Comparison of ENCODE assay signal across 10 cellular contexts in genomic region chr10:133334495-133335237, GRCh38. TPM values are rescaled to one million over a fixed set of nuclear protein-coding genes. Genes with fewer than 3 reads are reported as not detected.
DNase-seq lines count a peak whose midpoint lies in the region; ATAC-seq and TF ChIP-seq lines count a peak whose summit lies in the region.
"Had no signal": no experiment of that assay in that cellular context is flagged by ENCODE, and none has a peak within 500 bp of the region (broad histone marks: within the 10 kb centered on the region; RNA-seq: fewer than 3 reads in every experiment).

No MANE protein-coding gene starts in this region.

- H3F3A ChIP-seq in neural cell (ENCODE audit: insufficient read depth, low read length, poor library complexity, severe bottlenecking): no peaks in the 10 kb centered on the region

- DNase-seq in CD4-positive, CD25-positive, alpha-beta regulatory T cell: no peak
- DNase-seq in RWPE2 (ENCODE audit: low spot score): no peak
- peak in 2 of 3 experiments; percentile 35 to 38 for DNase-seq in effector memory CD8-positive, alpha-beta T cell
- DNase-seq in NCI-H510A (lab: John Stamatoyannopoulos, UW): no peak
- DNase-seq in SKM-1 treated with dmso at 0.1 percent for 144 hours (lab: John Stamatoyannopoulos, UW; ENCODE audit: unreplicated experiment): no peak
- no peak for DNase-seq in cerebellar cortex (ENCODE audit: low spot score)
- DNase-seq in retina: no peak

- H2AFZ ChIP-seq in neural cell (ENCODE audit: low read depth, low read length): no peak overlapping the region

- no peaks in the 10 kb centered on the region for H3K27me3 ChIP-seq in CD4-positive, CD25-positive, alpha-beta regulatory T cell (ENCODE audit: control insufficient read depth, insufficient read depth, low read length)
- H3K27me3 ChIP-seq in RWPE2 (ENCODE audit: insufficient read depth, poor library complexity, severe bottlenecking) (peaks cover 60% of the 10 kb centered on the region), neural cell (ENCODE audit: insufficient read depth, low read depth, low read length) (peaks cover 26% of the 10 kb centered on the region)

- peaks cover 0 to 16% (median 6%) of the 10 kb centered on the region in 4 donors for H3K4me1 Mint-ChIP-seq in CD4-positive, CD25-positive, alpha-beta regulatory T cell
- peaks cover 6 to 8% of the 10 kb centered on the region in 2 donors for H3K4me1 Mint-ChIP-seq in effector memory CD8-positive, alpha-beta T cell (ENCODE audit: low read depth in 2 of 2)

- H3K4me1 ChIP-seq in CD4-positive, CD25-positive, alpha-beta regulatory T cell (ENCODE audit: control insufficient read depth, insufficient read depth, low read length, poor library complexity, severe bottlenecking): peaks cover 36% of the 10 kb centered on the region
- H3K4me1 ChIP-seq in RWPE2 (ENCODE audit: insufficient read depth, poor library complexity, severe bottlenecking): no peaks in the 10 kb centered on the region

- no peaks in the 10 kb centered on the region for H3K9me2 ChIP-seq in neural cell (ENCODE audit: insufficient read depth, low read length)

- H3K4me3 Mint-ChIP-seq in CD4-positive, CD25-positive, alpha-beta regulatory T cell: peak overlapping the region; percentile 44 to 91 (median 84)
- peak overlapping the region in 1 of 2 donors; percentile 76 for H3K4me3 Mint-ChIP-seq in effector memory CD8-positive, alpha-beta T cell

- H3K27me3 Mint-ChIP-seq in CD4-positive, CD25-positive, alpha-beta regulatory T cell: peaks cover 25% of the 10 kb centered on the region
- peaks cover 3 to 19% of the 10 kb centered on the region in 2 donors for H3K27me3 Mint-ChIP-seq in effector memory CD8-positive, alpha-beta T cell

- H3K9ac ChIP-seq in neural cell (ENCODE audit: low read length): no peak overlapping the region

- H3K9me3 ChIP-seq in CD4-positive, CD25-positive, alpha-beta regulatory T cell (ENCODE audit: control insufficient read depth in 2 of 2, low read length in 2 of 2): no peaks in the 10 kb centered on the region
- H3K9me3 ChIP-seq in RWPE2 (ENCODE audit: severe bottlenecking) (no peaks in the 10 kb centered on the region), neural cell (ENCODE audit: low read length) (peaks cover 5% of the 10 kb centered on the region)

- no peak for TF ChIP-seq CTCF in RWPE2 (IDR thresholded peaks at IDR 0.05; ENCODE audit: poor library complexity, severe bottlenecking)
- no peak for TF ChIP-seq CTCF in neural cell (IDR thresholded peaks at IDR 0.05; ENCODE audit: poor library complexity, severe bottlenecking)

- peak overlapping the region; percentile 84 for H3K27ac ChIP-seq in CD4-positive, CD25-positive, alpha-beta regulatory T cell (ENCODE audit: insufficient read depth, low read length, poor library complexity, severe bottlenecking)
- H3K27ac ChIP-seq in RWPE2 (ENCODE audit: poor library complexity, severe bottlenecking): no peak overlapping the region
- no peak overlapping the region for H3K27ac ChIP-seq in neural cell (ENCODE audit: low read length)

- no peak overlapping the region for H3K4me2 ChIP-seq in neural cell (ENCODE audit: low read length)

- H3K79me2 ChIP-seq in neural cell (replicated peaks; ENCODE audit: insufficient read depth, low read length): no peaks in the 10 kb centered on the region

- H3K36me3 Mint-ChIP-seq in CD4-positive, CD25-positive, alpha-beta regulatory T cell: no peaks in the 10 kb centered on the region
- peaks cover 16% of the 10 kb centered on the region for H3K36me3 Mint-ChIP-seq in effector memory CD8-positive, alpha-beta T cell (ENCODE audit: insufficient read depth)

- H4K20me1 ChIP-seq in neural cell (ENCODE audit: insufficient read depth): no peaks in the 10 kb centered on the region

- no peak for TF ChIP-seq RAD21 in neural cell (conservative IDR thresholded peaks at IDR 0.05)

- TF ChIP-seq EP300 in neural cell (conservative IDR thresholded peaks at IDR 0.05; ENCODE audit: poor library complexity, severe bottlenecking): no peak

- H3K27ac Mint-ChIP-seq in CD4-positive, CD25-positive, alpha-beta regulatory T cell: peak overlapping the region; percentile 32 to 96 (median 95)
- H3K27ac Mint-ChIP-seq in effector memory CD8-positive, alpha-beta T cell: peak overlapping the region; percentile 92 to 96

- H3K4me3 ChIP-seq in CD4-positive, CD25-positive, alpha-beta regulatory T cell (ENCODE audit: low read depth, low read length): no peak overlapping the region
- H3K4me3 ChIP-seq in RWPE2 (ENCODE audit: severe bottlenecking) (peak overlapping the region; percentile 26), neural cell (ENCODE audit: low read length) (peak overlapping the region; percentile 65)

- H3K9me3 Mint-ChIP-seq in CD4-positive, CD25-positive, alpha-beta regulatory T cell: no peaks in the 10 kb centered on the region
- no peaks in the 10 kb centered on the region for H3K9me3 Mint-ChIP-seq in effector memory CD8-positive, alpha-beta T cell

- H3K36me3 ChIP-seq in CD4-positive, CD25-positive, alpha-beta regulatory T cell (ENCODE audit: control insufficient read depth, insufficient read depth, low read length): no peaks in the 10 kb centered on the region
- H3K36me3 ChIP-seq in RWPE2 (ENCODE audit: low read depth): no peaks in the 10 kb centered on the region
- no peaks in the 10 kb centered on the region for H3K36me3 ChIP-seq in neural cell (ENCODE audit: insufficient read depth, low read length)

- peak in 1 of 2 donors; percentile 29 for ATAC-seq in CD4-positive, CD25-positive, alpha-beta regulatory T cell (ENCODE audit: low read depth in 2 of 2)
- peak; percentile 66 for ATAC-seq in RWPE2 (ENCODE audit: low read depth)
- peak; percentile 18 for ATAC-seq in effector memory CD8-positive, alpha-beta T cell (replicated peaks)

TF ChIP-seq in neural cell, 6 proteins besides CTCF, POLR2A, EP300 and RAD21:
- no peak for TF ChIP-seq EZH2 (IDR thresholded peaks at IDR 0.05; ENCODE audit: borderline replicate concordance, insufficient read depth, low read length, poor library complexity, severe bottlenecking)
- TF ChIP-seq TAF1 (IDR thresholded peaks at IDR 0.05; ENCODE audit: low read depth): no peak
- no peak for TF ChIP-seq SMC3 (conservative IDR thresholded peaks at IDR 0.05; ENCODE audit: poor library complexity)
- TF ChIP-seq, protein P1, sequence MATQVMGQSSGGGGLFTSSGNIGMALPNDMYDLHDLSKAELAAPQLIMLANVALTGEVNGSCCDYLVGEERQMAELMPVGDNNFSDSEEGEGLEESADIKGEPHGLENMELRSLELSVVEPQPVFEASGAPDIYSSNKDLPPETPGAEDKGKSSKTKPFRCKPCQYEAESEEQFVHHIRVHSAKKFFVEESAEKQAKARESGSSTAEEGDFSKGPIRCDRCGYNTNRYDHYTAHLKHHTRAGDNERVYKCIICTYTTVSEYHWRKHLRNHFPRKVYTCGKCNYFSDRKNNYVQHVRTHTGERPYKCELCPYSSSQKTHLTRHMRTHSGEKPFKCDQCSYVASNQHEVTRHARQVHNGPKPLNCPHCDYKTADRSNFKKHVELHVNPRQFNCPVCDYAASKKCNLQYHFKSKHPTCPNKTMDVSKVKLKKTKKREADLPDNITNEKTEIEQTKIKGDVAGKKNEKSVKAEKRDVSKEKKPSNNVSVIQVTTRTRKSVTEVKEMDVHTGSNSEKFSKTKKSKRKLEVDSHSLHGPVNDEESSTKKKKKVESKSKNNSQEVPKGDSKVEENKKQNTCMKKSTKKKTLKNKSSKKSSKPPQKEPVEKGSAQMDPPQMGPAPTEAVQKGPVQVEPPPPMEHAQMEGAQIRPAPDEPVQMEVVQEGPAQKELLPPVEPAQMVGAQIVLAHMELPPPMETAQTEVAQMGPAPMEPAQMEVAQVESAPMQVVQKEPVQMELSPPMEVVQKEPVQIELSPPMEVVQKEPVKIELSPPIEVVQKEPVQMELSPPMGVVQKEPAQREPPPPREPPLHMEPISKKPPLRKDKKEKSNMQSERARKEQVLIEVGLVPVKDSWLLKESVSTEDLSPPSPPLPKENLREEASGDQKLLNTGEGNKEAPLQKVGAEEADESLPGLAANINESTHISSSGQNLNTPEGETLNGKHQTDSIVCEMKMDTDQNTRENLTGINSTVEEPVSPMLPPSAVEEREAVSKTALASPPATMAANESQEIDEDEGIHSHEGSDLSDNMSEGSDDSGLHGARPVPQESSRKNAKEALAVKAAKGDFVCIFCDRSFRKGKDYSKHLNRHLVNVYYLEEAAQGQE (IDR thresholded peaks at IDR 0.05; ENCODE audit: borderline replicate concordance): no peak
- TF ChIP-seq POLR2AphosphoS5 (IDR thresholded peaks at IDR 0.05): no peak
- no peak for TF ChIP-seq MXI1 (conservative IDR thresholded peaks at IDR 0.05; ENCODE audit: poor library complexity, severe bottlenecking)
TF ChIP-seq in neural cell: peak in this region for 0.

RNA-seq across cellular contexts. Expression of gene CALY, which starts 2.0 kb away (rescaled TPM):
- 1.8 TPM for total RNA-seq in CD4-positive, CD25-positive, alpha-beta regulatory T cell
- 1 to 10 TPM in 2 of 4 donors, under 1 TPM in 2; 0.76 to 1.3 (median 1.00) TPM for polyA plus RNA-seq in CD4-positive, CD25-positive, alpha-beta regulatory T cell
- 3.7 and 6.8 TPM in 2 replicates for polyA plus RNA-seq in neural cell
- polyA minus RNA-seq in neural cell: 0.97 and 1.2 TPM in 2 replicates
- total RNA-seq: lower leg skin, SK-MEL-5 had no signal

RNA-seq across cellular contexts. Expression of gene PRAP1, which starts 12.5 kb away (rescaled TPM):
- total RNA-seq in CD4-positive, CD25-positive, alpha-beta regulatory T cell: not detected
- not detected for polyA plus RNA-seq in CD4-positive, CD25-positive, alpha-beta regulatory T cell
- polyA plus RNA-seq in neural cell: not detected in 2 replicates
- polyA minus RNA-seq in neural cell: not detected in 2 replicates
- total RNA-seq: lower leg skin, SK-MEL-5 had no signal

RNA-seq across cellular contexts. Expression of gene FUOM, which starts 23.2 kb away (rescaled TPM):
- 7.1 TPM for total RNA-seq in CD4-positive, CD25-positive, alpha-beta regulatory T cell
- 10 to 100 TPM; 12.3 to 21.9 (median 17.9) TPM for polyA plus RNA-seq in CD4-positive, CD25-positive, alpha-beta regulatory T cell
- polyA plus RNA-seq in neural cell: not detected in 2 replicates
- polyA minus RNA-seq in neural cell: not detected in 2 replicates

RNA-seq across cellular contexts. Expression of gene ZNF511, which starts 26.0 kb away (rescaled TPM):
- 29.1 TPM for total RNA-seq in CD4-positive, CD25-positive, alpha-beta regulatory T cell
- 10 to 100 TPM; 67.5 to 96.4 (median 78.7) TPM for polyA plus RNA-seq in CD4-positive, CD25-positive, alpha-beta regulatory T cell
- 16.8 and 17.6 TPM in 2 replicates for polyA plus RNA-seq in neural cell
- 10.9 and 13.1 TPM in 2 replicates for polyA minus RNA-seq in neural cell

RNA-seq across cellular contexts. Expression of gene TUBGCP2, which starts 26.0 kb away (rescaled TPM):
- total RNA-seq in CD4-positive, CD25-positive, alpha-beta regulatory T cell: 73.8 TPM
- 10 to 100 TPM; 23.5 to 31.8 (median 28.1) TPM for polyA plus RNA-seq in CD4-positive, CD25-positive, alpha-beta regulatory T cell
- 34.5 and 63.1 TPM in 2 replicates for polyA plus RNA-seq in neural cell
- polyA minus RNA-seq in neural cell: 45.8 and 49.4 TPM in 2 replicates

Comparison
In these comparisons a context has a peak if more than half of its experiments do, and no peak if none do; other contexts are left out.
1. DNase-seq: peak in effector memory CD8-positive, alpha-beta T cell (2 of 3); none in CD4-positive, CD25-positive, alpha-beta regulatory T cell (0 of 3), RWPE2 (single experiment), NCI-H510A (single experiment), SKM-1 treated with dmso at 0.1 percent for 144 hours (single experiment), cerebellar cortex (single experiment) and retina (single experiment).
2. RNA of gene FUOM, which starts 23.2 kb away (polyA plus RNA-seq): 12.3 to 21.9 TPM in CD4-positive, CD25-positive, alpha-beta regulatory T cell; not detected in neural cell; every median in the first group is over 10 times any median in the second.